ENCODE assay signal across 25 cellular contexts in genomic region chr7:156479596-156479995, GRCh38.
"Had no signal": no experiment of that assay in that cellular context is flagged by ENCODE, and none has a peak within 500 bp of the region (broad histone marks: within the 10 kb centered on the region; RNA-seq: fewer than 3 reads in every experiment).

No MANE protein-coding gene starts in this region.

- H3K36me3 ChIP-seq: breast epithelium, gastroesophageal sphincter, ovary, prostate gland, uterus had no signal

- H3K4me1 ChIP-seq: breast epithelium, prostate gland, uterus had no signal

- H3K9me3 ChIP-seq: breast epithelium, gastroesophageal sphincter, ovary, prostate gland, uterus had no signal

- H3K4me3 ChIP-seq: breast epithelium, gastroesophageal sphincter, hepatocyte, ovary, prostate gland, smooth muscle cell, uterus had no signal

- DNase-seq: activated CD4-positive, alpha-beta T cell treated with anti-CD3 and anti-CD28 coated beads for 1 hour; activated CD4-positive, alpha-beta T cell treated with anti-CD3 and anti-CD28 coated beads, Interleukin-2, amount 10 ng/mL, durations not matched to agents 7 days and 5 days; activated CD8-positive, alpha-beta T cell treated with anti-CD3 and anti-CD28 coated beads for 36 hours; activated naive CD4-positive, alpha-beta T cell; activated T-cell treated with anti-CD3 and anti-CD28 coated beads, Interleukin-2, amount 50 U/mL, for 48 hours; central memory CD4-positive, alpha-beta T cell; islet precursor cell; left ventricle myocardium superior; naive B cell; nephron progenitor cell; ovary; stimulated activated CD4-positive, alpha-beta T cell treated with anti-CD3 and anti-CD28 coated beads, Interleukin-1b, Interleukin-23, amount 100 ng/mL, for 48 hours; stimulated activated CD4-positive, alpha-beta T cell treated with anti-CD3 and anti-CD28 coated beads, Interleukin-4, amount 100 ng/mL, for 4 hours; stimulated activated CD8-positive, alpha-beta memory T cell treated with anti-CD3 and anti-CD28 coated beads, Interleukin-4, amount 100 ng/mL, for 48 hours; stimulated activated naive CD8-positive, alpha-beta T cell treated with anti-CD3 and anti-CD28 coated beads, Interleukin-15, amount 100 ng/mL, for 72 hours; substantia nigra; T1000; uterus had no signal

- H3K27ac ChIP-seq: breast epithelium, gastroesophageal sphincter, hepatocyte, ovary, prostate gland, uterus had no signal

- H3K27me3 ChIP-seq: breast epithelium, hepatocyte, ovary, uterus had no signal

- ATAC-seq: activated CD8-positive, alpha-beta T cell treated with anti-CD3 and anti-CD28 coated beads for 36 hours; activated naive CD4-positive, alpha-beta T cell treated with anti-CD3 and anti-CD28 coated beads, Interleukin-2, amount 50 U/mL, for 72 hours; gastroesophageal sphincter; left ventricle myocardium superior; stimulated activated memory B cell treated with anti-CD40 and anti-IgM and Interleukin-4, amounts not matched to agents 10 μg/mL and 1 μg/mL and 100 μg/mL, for 72 hours; stimulated activated naive CD8-positive, alpha-beta T cell treated with anti-CD3 and anti-CD28 coated beads, Interleukin-15, amount 100 ng/mL, for 72 hours had no signal
